Comparison of ENCODE assay signal across 10 cellular contexts in the genomic region with DNA sequence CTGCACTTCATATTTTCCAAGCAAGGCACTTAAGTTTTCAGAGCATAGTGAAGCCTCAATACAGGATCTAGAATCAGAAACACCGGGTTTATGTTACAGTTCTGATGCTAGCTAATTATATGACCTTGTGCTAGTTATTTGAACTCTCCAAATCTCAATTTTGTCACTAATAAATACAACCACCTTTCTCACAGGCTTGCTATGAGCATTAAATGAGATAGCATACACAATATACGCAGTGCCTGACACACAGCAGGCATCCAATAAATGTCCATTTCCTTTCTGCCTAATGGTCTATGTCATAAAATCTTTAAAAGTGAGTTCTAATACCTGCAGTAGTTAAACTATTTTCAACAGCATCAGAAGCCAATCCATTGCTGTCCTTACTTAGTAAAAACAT.
"Had no signal": no experiment of that assay in that cellular context is flagged by ENCODE, and none has a peak within 500 bp of the region (broad histone marks: within the 10 kb centered on the region; RNA-seq: fewer than 3 reads in every experiment).

No MANE protein-coding gene starts in this region.

- H2AFZ ChIP-seq: GM23338 had no signal

- H3K27ac ChIP-seq: HL-60, KMS-11 had no signal

- H3K4me2 ChIP-seq: GM23338, KMS-11 had no signal

- ATAC-seq: GM23338, HCT116 had no signal

- FAIRE-seq: H1 had no signal

- DNase-seq: H7, IMR-90, Karpas-422, KBM-7 had no signal

- H3K36me3 ChIP-seq: HAP-1 had no signal

- H3K9me3 ChIP-seq: HAP-1 had no signal

- H3K4me3 ChIP-seq: GM23338, HAP-1 had no signal

- H3K9ac ChIP-seq: KMS-11 had no signal

- H3K4me1 ChIP-seq: HAP-1 had no signal
